8 cellular contexts compared by ENCODE assay signal in the genomic region with DNA sequence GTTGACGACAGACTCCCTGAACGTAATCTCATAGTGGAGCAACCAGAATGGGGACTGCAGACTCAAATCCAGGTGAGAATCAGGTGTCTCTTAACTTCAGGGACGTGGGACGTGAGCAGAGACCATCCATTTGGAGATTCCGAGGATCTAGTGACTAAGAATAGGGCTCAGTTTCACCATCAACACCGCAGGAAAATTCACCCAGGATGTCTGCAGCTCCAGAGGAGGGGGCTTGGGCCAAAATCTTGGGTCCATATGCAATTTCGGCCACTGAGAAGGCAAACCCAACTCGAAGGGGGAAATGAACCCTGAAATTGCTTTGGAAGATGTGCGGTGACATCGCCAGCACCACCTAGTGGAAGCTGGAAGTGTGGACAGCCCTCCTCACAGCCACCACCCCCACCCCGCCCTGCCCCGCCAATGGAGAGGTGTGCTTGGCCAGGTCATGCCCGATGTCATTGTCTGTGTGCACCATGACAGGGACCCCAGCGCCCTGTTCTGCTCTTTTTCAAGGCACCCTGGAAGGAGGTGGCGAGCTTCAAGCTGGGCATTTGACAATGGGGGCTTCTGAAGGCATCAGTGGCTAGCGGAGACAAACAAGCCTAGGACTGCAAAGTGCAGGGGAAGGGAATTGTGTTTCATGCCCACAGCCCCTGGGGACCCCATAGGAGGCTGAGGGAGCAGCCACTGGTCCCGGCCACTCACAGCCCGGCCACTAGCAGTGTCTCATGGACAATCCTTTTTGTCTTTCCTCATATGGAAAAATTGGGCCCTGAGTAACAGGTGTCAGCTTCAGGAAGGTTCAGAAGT. TPM values are rescaled to one million over a fixed set of nuclear protein-coding genes. Genes with fewer than 3 reads are reported as not detected.
DNase-seq lines count a peak whose midpoint lies in the region; ATAC-seq and TF ChIP-seq lines count a peak whose summit lies in the region.

No MANE protein-coding gene starts in this region.

- no peaks in the 10 kb centered on the region for H3K27me3 Mint-ChIP-seq in progenitor cell of endocrine pancreas

- no peaks in the 10 kb centered on the region for H3K4me1 Mint-ChIP-seq in progenitor cell of endocrine pancreas (ENCODE audit: low read depth)

- no peak overlapping the region for H3K27ac Mint-ChIP-seq in progenitor cell of endocrine pancreas

- peaks cover 49% of the 10 kb centered on the region for H4K20me1 ChIP-seq in BLaER1

- H3K9me3 ChIP-seq in BLaER1 (no peaks in the 10 kb centered on the region), RWPE2 (ENCODE audit: severe bottlenecking) (no peaks in the 10 kb centered on the region), vagina (no peaks in the 10 kb centered on the region)

- H3K9me3 Mint-ChIP-seq in progenitor cell of endocrine pancreas (ENCODE audit: low read depth) = no peaks in the 10 kb centered on the region

- TF ChIP-seq POLR2A in vagina (IDR thresholded peaks at IDR 0.05) = no peak

- no peak overlapping the region for H3K9ac ChIP-seq in BLaER1

- H3K36me3 ChIP-seq in BLaER1 (peaks cover 37% of the 10 kb centered on the region), RWPE2 (ENCODE audit: low read depth) (peaks cover 24% of the 10 kb centered on the region), vagina (peaks cover 0 to 20% of the 10 kb centered on the region in 2 donors)

- no peak overlapping the region for H3K4me3 Mint-ChIP-seq in progenitor cell of endocrine pancreas (ENCODE audit: low read depth)

- peak overlapping the region; percentile 54 for H3K4me2 ChIP-seq in BLaER1

- peak; percentile 82 for TF ChIP-seq CTCF in RWPE2 (IDR thresholded peaks at IDR 0.05; ENCODE audit: poor library complexity, severe bottlenecking)
- peak; percentile 77 for TF ChIP-seq CTCF in progenitor cell of endocrine pancreas (IDR thresholded peaks at IDR 0.05; ENCODE audit: unreplicated experiment)
- peak; percentile 42 to 75 (median 72) for TF ChIP-seq CTCF in vagina (IDR thresholded peaks at IDR 0.05)

- DNase-seq in GOT3 (lab: John Stamatoyannopoulos, UW) = peak; percentile 7
- no peak for DNase-seq in RWPE2 (ENCODE audit: low spot score)
- DNase-seq in activated naive CD4-positive, alpha-beta T cell (lab: John Stamatoyannopoulos, UW) = peak in 3 of 4 experiments; percentile 37 to 53 (median 41)
- peak; percentile 52 for DNase-seq in globus pallidus (ENCODE audit: low spot score)
- DNase-seq in progenitor cell of endocrine pancreas (ENCODE audit: low spot score, unreplicated experiment) = peak; percentile 28
- no peak for DNase-seq in vagina (ENCODE audit: extremely low spot score in 2 of 2)

- intact Hi-C loops in vagina (cut with DNase I) = no loop called here

- H3K4me1 ChIP-seq in BLaER1 = peaks cover 41% of the 10 kb centered on the region
- H3K4me1 ChIP-seq in RWPE2 (ENCODE audit: insufficient read depth, poor library complexity, severe bottlenecking) = no peaks in the 10 kb centered on the region
- H3K4me1 ChIP-seq in vagina = peaks cover 8% of the 10 kb centered on the region

- ATAC-seq in RWPE2 (ENCODE audit: low read depth) (peak; percentile 59), GM18870 (IDR thresholded peaks at IDR 0.05; ENCODE audit: unreplicated experiment) (no peak)

- H3K27me3 ChIP-seq in BLaER1 (no peaks in the 10 kb centered on the region), RWPE2 (ENCODE audit: insufficient read depth, poor library complexity, severe bottlenecking) (no peaks in the 10 kb centered on the region), vagina (no peaks in the 10 kb centered on the region)

- H3K4me3 ChIP-seq in BLaER1 (no peak overlapping the region), RWPE2 (ENCODE audit: severe bottlenecking) (no peak overlapping the region), vagina (no peak overlapping the region)

- peaks cover 13% of the 10 kb centered on the region for H3K36me3 Mint-ChIP-seq in progenitor cell of endocrine pancreas (ENCODE audit: insufficient read depth)

- H3K27ac ChIP-seq in BLaER1 (no peak overlapping the region; the same call in 1 of the 2 replicates), RWPE2 (ENCODE audit: poor library complexity, severe bottlenecking) (no peak overlapping the region), vagina (no peak overlapping the region)

RNA-seq across cellular contexts. Expression of gene APOL1, which starts 24.8 kb away (rescaled TPM):
- total RNA-seq in progenitor cell of endocrine pancreas (0.12 TPM in 1 of 2 replicates, not detected in the other), vagina (28.5 TPM)

RNA-seq across cellular contexts. Expression of gene APOL2, which starts 38.4 kb away (rescaled TPM):
- total RNA-seq in progenitor cell of endocrine pancreas = 18.8 and 19.3 TPM in 2 replicates
- 63.8 TPM for total RNA-seq in vagina

Comparison
In these comparisons a context has a peak if more than half of its experiments do, and no peak if none do; other contexts are left out.
1. DNase-seq: peak in GOT3 (single experiment), activated naive CD4-positive, alpha-beta T cell (3 of 4), globus pallidus (single experiment) and progenitor cell of endocrine pancreas (single experiment); none in RWPE2 (single experiment) and vagina (0 of 2).
2. RNA of gene APOL1, which starts 24.8 kb away (total RNA-seq): 28.5 TPM in vagina (single experiment); 0.12 TPM in progenitor cell of endocrine pancreas; every median in the first group is over 10 times any median in the second.
3. Peak in every context shown above with its lines, with median percentiles within 50 percentile points of each other: CTCF ChIP-seq.